In the genomic region with DNA sequence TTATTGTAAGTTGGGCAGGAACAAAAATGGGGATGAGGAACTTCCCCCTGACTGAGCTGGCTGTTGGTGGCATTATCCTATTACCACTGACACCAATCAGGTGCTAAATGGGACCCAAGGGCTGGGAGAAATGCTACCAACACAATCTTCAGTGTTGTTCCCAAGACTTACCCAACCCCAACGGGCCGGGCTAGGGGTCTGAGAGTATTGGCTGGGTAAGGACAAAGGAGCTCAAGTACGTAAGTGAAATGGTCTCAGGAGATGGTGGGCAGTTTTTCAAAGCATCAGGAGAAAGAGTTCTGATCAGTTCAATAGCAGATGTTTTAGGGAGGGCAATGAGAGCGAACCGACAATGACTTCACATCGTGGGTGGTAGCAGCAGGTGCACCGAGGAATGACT, we compare ENCODE assay signal across 20 cellular contexts.
"Had no signal": no experiment of that assay in that cellular context is flagged by ENCODE, and none has a peak within 500 bp of the region (broad histone marks: within the 10 kb centered on the region; RNA-seq: fewer than 3 reads in every experiment).

No MANE protein-coding gene starts in this region.

- H3K79me2 ChIP-seq: parathyroid adenoma had no signal

- H3K27ac ChIP-seq: foreskin keratinocyte, parathyroid adenoma, prostate gland, right lobe of liver, spleen, testis, tibial nerve had no signal

- H3K4me1 ChIP-seq: foreskin keratinocyte, parathyroid adenoma, prostate gland, right lobe of liver, testis, tibial nerve had no signal

- H3K27me3 ChIP-seq: foreskin keratinocyte, right lobe of liver, spleen, testis, tibial nerve had no signal

- H3K9me3 ChIP-seq: prostate gland, right lobe of liver, testis, tibial nerve had no signal

- ATAC-seq: effector memory CD8-positive, alpha-beta T cell; foreskin keratinocyte; left colon; right lobe of liver; stimulated activated naive B cell treated with anti-CD40 and anti-IgM and Interleukin-4, amounts not matched to agents 10 μg/mL and 1 μg/mL and 100 μg/mL, for 72 hours; stimulated activated naive CD8-positive, alpha-beta T cell treated with anti-CD3 and anti-CD28 coated beads, Interleukin-15, amount 100 ng/mL, for 72 hours had no signal

- H3K36me3 Mint-ChIP-seq: immature natural killer cell; naive B cell; stimulated activated naive B cell treated with anti-CD40 and anti-IgM and Interleukin-4, amounts not matched to agents 10 μg/mL and 1 μg/mL and 100 μg/mL, for 72 hours had no signal

- H3K9ac ChIP-seq: parathyroid adenoma had no signal

- H3K27ac Mint-ChIP-seq: effector memory CD8-positive, alpha-beta T cell; immature natural killer cell; naive B cell; nephron; stimulated activated naive B cell treated with anti-CD40 and anti-IgM and Interleukin-4, amounts not matched to agents 10 μg/mL and 1 μg/mL and 100 μg/mL, for 72 hours; stimulated activated naive CD8-positive, alpha-beta T cell treated with anti-CD3 and anti-CD28 coated beads, Interleukin-15, amount 100 ng/mL, for 72 hours had no signal

- H3K27me3 Mint-ChIP-seq: effector memory CD8-positive, alpha-beta T cell; stimulated activated naive B cell treated with anti-CD40 and anti-IgM and Interleukin-4, amounts not matched to agents 10 μg/mL and 1 μg/mL and 100 μg/mL, for 72 hours; stimulated activated naive CD8-positive, alpha-beta T cell treated with anti-CD3 and anti-CD28 coated beads, Interleukin-15, amount 100 ng/mL, for 72 hours had no signal

- H3K36me3 ChIP-seq: prostate gland, right lobe of liver, spleen, tibial nerve had no signal

- H2AFZ ChIP-seq: parathyroid adenoma had no signal

- H3K4me3 ChIP-seq: prostate gland, right lobe of liver, spleen, testis, tibial nerve had no signal

- DNase-seq: cortex of kidney; effector memory CD8-positive, alpha-beta T cell; foreskin keratinocyte; immature natural killer cell; kidney; left colon; mesendoderm; naive B cell; occipital lobe; right lobe of liver; spleen; stimulated activated CD4-positive, alpha-beta T cell treated with anti-CD3 and anti-CD28 coated beads, Interleukin-2, amount 100 ng/mL, for 24 hours; stimulated activated CD4-positive, alpha-beta T cell treated with anti-CD3 and anti-CD28 coated beads, Interleukin-4, amount 100 ng/mL, for 4 hours; stimulated activated naive B cell treated with anti-CD40 and anti-IgM and Interleukin-4, amounts not matched to agents 10 μg/mL and 1 μg/mL and 100 μg/mL, for 72 hours; stimulated activated naive CD8-positive, alpha-beta T cell treated with anti-CD3 and anti-CD28 coated beads, Interleukin-15, amount 100 ng/mL, for 72 hours; testis had no signal

- H3K4me3 Mint-ChIP-seq: effector memory CD8-positive, alpha-beta T cell; immature natural killer cell; nephron; stimulated activated naive B cell treated with anti-CD40 and anti-IgM and Interleukin-4, amounts not matched to agents 10 μg/mL and 1 μg/mL and 100 μg/mL, for 72 hours; stimulated activated naive CD8-positive, alpha-beta T cell treated with anti-CD3 and anti-CD28 coated beads, Interleukin-15, amount 100 ng/mL, for 72 hours had no signal

- H3K9me3 Mint-ChIP-seq: effector memory CD8-positive, alpha-beta T cell; nephron; stimulated activated naive B cell treated with anti-CD40 and anti-IgM and Interleukin-4, amounts not matched to agents 10 μg/mL and 1 μg/mL and 100 μg/mL, for 72 hours; stimulated activated naive CD8-positive, alpha-beta T cell treated with anti-CD3 and anti-CD28 coated beads, Interleukin-15, amount 100 ng/mL, for 72 hours had no signal
